ENCODE assay signal across 8 cellular contexts in genomic region chr19:12195501-12195860, GRCh38. TPM values are rescaled to one million over a fixed set of nuclear protein-coding genes. Genes with fewer than 3 reads are reported as not detected.
DNase-seq lines count a peak whose midpoint lies in the region; ATAC-seq and TF ChIP-seq lines count a peak whose summit lies in the region.

No MANE protein-coding gene starts in this region.

- H3K27me3 Mint-ChIP-seq in T-helper 2 cell treated with Interferon-gamma antibody and Interleukin-4, amounts not matched to agents 5 μg/mL and 100 μg/mL, for 36 hours (ENCODE audit: low read depth), result no peaks in the 10 kb centered on the region

- TF ChIP-seq POLR2A in right lobe of liver (IDR thresholded peaks at IDR 0.05), result no peak

- peak overlapping the region; percentile 18 for H3K4me3 Mint-ChIP-seq in T-helper 2 cell treated with Interferon-gamma antibody and Interleukin-4, amounts not matched to agents 5 μg/mL and 100 μg/mL, for 36 hours

- no peaks in the 10 kb centered on the region for H3K27me3 ChIP-seq in right lobe of liver
- H3K27me3 ChIP-seq in subcutaneous abdominal adipose tissue (ENCODE audit: control insufficient read depth in 5 of 5, insufficient read depth in 4 of 5, low read length in 5 of 5), result no peaks in the 10 kb centered on the region

- H3K9me3 ChIP-seq in right lobe of liver, result peaks cover 0 to 23% (median 5%) of the 10 kb centered on the region in 4 donors
- peaks cover 8 to 59% (median 32%) of the 10 kb centered on the region in 5 donors for H3K9me3 ChIP-seq in subcutaneous abdominal adipose tissue (ENCODE audit: control insufficient read depth in 5 of 5, low read length in 5 of 5)

- no peaks in the 10 kb centered on the region for H3K4me1 Mint-ChIP-seq in T-helper 2 cell treated with Interferon-gamma antibody and Interleukin-4, amounts not matched to agents 5 μg/mL and 100 μg/mL, for 36 hours (ENCODE audit: low read depth)

- H3K4me1 ChIP-seq in right lobe of liver (no peaks in the 10 kb centered on the region), subcutaneous abdominal adipose tissue (ENCODE audit: control insufficient read depth in 5 of 5, insufficient read depth in 5 of 5, low read length in 5 of 5) (peaks cover 2 to 17% (median 11%) of the 10 kb centered on the region in 5 donors)

- peak overlapping the region in 2 of 3 donors; percentile 38 to 51 for H3K27ac ChIP-seq in right lobe of liver
- H3K27ac ChIP-seq in subcutaneous abdominal adipose tissue (ENCODE audit: low read depth, low read length), result no peak overlapping the region

- peak overlapping the region in 2 of 5 donors; percentile 51 to 56 for H3K9ac ChIP-seq in subcutaneous abdominal adipose tissue (ENCODE audit: low read length in 5 of 5)

- TF ChIP-seq CTCF in right lobe of liver (IDR thresholded peaks at IDR 0.05), result no peak

- H3K36me3 ChIP-seq in right lobe of liver, result peaks cover 0 to 3% (median 0%) of the 10 kb centered on the region in 4 donors
- peaks cover 4 to 10% (median 5%) of the 10 kb centered on the region in 5 donors for H3K36me3 ChIP-seq in subcutaneous abdominal adipose tissue (ENCODE audit: control insufficient read depth in 5 of 5, insufficient read depth in 5 of 5, low read length in 5 of 5)

- intact Hi-C loops in right lobe of liver (cut with DNase I), result no loop called here

- peaks cover 55% of the 10 kb centered on the region for H3K9me3 Mint-ChIP-seq in T-helper 2 cell treated with Interferon-gamma antibody and Interleukin-4, amounts not matched to agents 5 μg/mL and 100 μg/mL, for 36 hours

- H3K4me3 ChIP-seq in right lobe of liver, result peak overlapping the region; percentile 48 to 51 (median 48)
- peak overlapping the region; percentile 64 to 78 (median 68) for H3K4me3 ChIP-seq in subcutaneous abdominal adipose tissue (ENCODE audit: low read depth in 1 of 5, low read length in 5 of 5)

- WGBS in right lobe of liver (ENCODE audit: insufficient coverage, low coverage, low lambda C conversion rate, missing lambda C conversion rate), result 6% methylated on average over 11 of the region's 11 CpGs

- no peak for DNase-seq in T-helper 2 cell treated with Interferon-gamma antibody and Interleukin-4, amounts not matched to agents 5 μg/mL and 100 μg/mL, for 36 hours (ENCODE audit: low spot score)
- DNase-seq in T-helper 2 cell (no peak), astrocyte of the hippocampus (ENCODE audit: low read depth, low spot score) (peak; percentile 20), right lobe of liver (no peak), NCI-H146 treated with DMSO at 0.1 percent for 48 hours (lab: John Stamatoyannopoulos, UW; ENCODE audit: unreplicated experiment) (no peak), EL (no peak)
- no peak for DNase-seq in activated CD8-positive, alpha-beta memory T cell treated with anti-CD3 and anti-CD28 coated beads, Interleukin-2, amount 50 U/mL, for 48 hours

- H3K27ac Mint-ChIP-seq in T-helper 2 cell treated with Interferon-gamma antibody and Interleukin-4, amounts not matched to agents 5 μg/mL and 100 μg/mL, for 36 hours, result peak overlapping the region; percentile 15

- peak in 2 of 4 donors; percentile 21 to 35 for ATAC-seq in right lobe of liver

- peaks cover 35% of the 10 kb centered on the region for H3K36me3 Mint-ChIP-seq in T-helper 2 cell treated with Interferon-gamma antibody and Interleukin-4, amounts not matched to agents 5 μg/mL and 100 μg/mL, for 36 hours (ENCODE audit: low read depth)

RNA-seq across cellular contexts. Expression of gene ZNF136, which starts 32.6 kb away (rescaled TPM):
- total RNA-seq in right lobe of liver, result 1 to 10 TPM; 1.3 to 3.9 (median 2.2) TPM

RNA-seq across cellular contexts. Expression of gene ZNF625, which starts 38.9 kb away (rescaled TPM):
- total RNA-seq in right lobe of liver, result 1 to 10 TPM in 4 of 6 experiments, under 1 TPM in 2; 0.57 to 1.8 (median 1.4) TPM

RNA-seq across cellular contexts. Expression of gene ZNF20, which starts 55.3 kb away (rescaled TPM):
- 1 to 10 TPM in 5 of 6 experiments, under 1 TPM in 1; 0.98 to 2.7 (median 1.5) TPM for total RNA-seq in right lobe of liver
